Comparison of ENCODE assay signal across 11 cellular contexts in genomic region chr21:31397515-31397926, GRCh38. TPM values are rescaled to one million over a fixed set of nuclear protein-coding genes. Genes with fewer than 3 reads are reported as not detected.
DNase-seq lines count a peak whose midpoint lies in the region; ATAC-seq lines count a peak whose summit lies in the region.
"Had no signal": no experiment of that assay in that cellular context is flagged by ENCODE, and none has a peak within 500 bp of the region (broad histone marks: within the 10 kb centered on the region; RNA-seq: fewer than 3 reads in every experiment).

No MANE protein-coding gene starts in this region.

- peak overlapping the region; percentile 15 for H3K4me3 Mint-ChIP-seq in activated naive CD4-positive, alpha-beta T cell treated with anti-CD3 and anti-CD28 coated beads, Interleukin-2, amount 50 U/mL, for 24 hours
- no peak overlapping the region for H3K4me3 Mint-ChIP-seq in immature natural killer cell

- H3K27ac Mint-ChIP-seq in activated naive CD4-positive, alpha-beta T cell treated with anti-CD3 and anti-CD28 coated beads, Interleukin-2, amount 50 U/mL, for 24 hours = peak overlapping the region; percentile 39
- H3K27ac Mint-ChIP-seq in immature natural killer cell = peak overlapping the region in 1 of 6 donors; percentile 12

- H3K36me3 Mint-ChIP-seq in activated naive CD4-positive, alpha-beta T cell treated with anti-CD3 and anti-CD28 coated beads, Interleukin-2, amount 50 U/mL, for 24 hours = no peaks in the 10 kb centered on the region
- H3K36me3 Mint-ChIP-seq in immature natural killer cell = no peaks in the 10 kb centered on the region

- H3K27ac ChIP-seq in temporal lobe (ENCODE audit: low read depth, low read length) = peak overlapping the region; percentile 78
- H3K27ac ChIP-seq: C4-2B, WERI-Rb-1 had no signal

- no peak for DNase-seq in activated naive CD4-positive, alpha-beta T cell (lab: John Stamatoyannopoulos, UW)
- DNase-seq in NCI-H446 treated with DMSO at 0.1 percent for 48 hours (lab: John Stamatoyannopoulos, UW) (peak; percentile 10), epidermal melanocyte (ENCODE audit: insufficient read length, low spot score) (peak; percentile 73), immature natural killer cell (no peak)
- DNase-seq: WERI-Rb-1 had no signal

- H3K27me3 Mint-ChIP-seq in activated naive CD4-positive, alpha-beta T cell treated with anti-CD3 and anti-CD28 coated beads, Interleukin-2, amount 50 U/mL, for 24 hours = no peaks in the 10 kb centered on the region
- peaks cover 3 to 7% (median 5%) of the 10 kb centered on the region in 3 donors for H3K27me3 Mint-ChIP-seq in immature natural killer cell (ENCODE audit: low read depth in 3 of 3)

- H3K9me3 Mint-ChIP-seq in activated naive CD4-positive, alpha-beta T cell treated with anti-CD3 and anti-CD28 coated beads, Interleukin-2, amount 50 U/mL, for 24 hours = no peaks in the 10 kb centered on the region
- H3K9me3 Mint-ChIP-seq in immature natural killer cell = peaks cover 0 to 3% (median 0%) of the 10 kb centered on the region in 6 donors

- H3K4me1 Mint-ChIP-seq in activated naive CD4-positive, alpha-beta T cell treated with anti-CD3 and anti-CD28 coated beads, Interleukin-2, amount 50 U/mL, for 24 hours = peaks cover 62% of the 10 kb centered on the region
- H3K4me1 Mint-ChIP-seq in immature natural killer cell = peaks cover 9 to 26% of the 10 kb centered on the region in 2 donors

- ATAC-seq in HG02588 (IDR thresholded peaks at IDR 0.05; ENCODE audit: unreplicated experiment) (no peak), GM21526 (IDR thresholded peaks at IDR 0.05; ENCODE audit: low FRiP score, unreplicated experiment) (no peak)

RNA-seq across cellular contexts. Expression of gene TIAM1, which starts 53.5 kb away (rescaled TPM):
- 24.3 TPM for total RNA-seq in temporal lobe
- polyA plus RNA-seq in immature natural killer cell = 10 to 100 TPM in 1 of 3 donors, 1 to 10 TPM in 2; 5.6 to 24.7 (median 9.1) TPM
- total RNA-seq: HT-29 had no signal

Comparison
In these comparisons a context has a peak if more than half of its experiments do, and no peak if none do; other contexts are left out.
1. DNase-seq: peak in NCI-H446 treated with DMSO at 0.1 percent for 48 hours (single experiment) and epidermal melanocyte (single experiment); none in activated naive CD4-positive, alpha-beta T cell (0 of 4) and immature natural killer cell (0 of 3).